In the genomic region with DNA sequence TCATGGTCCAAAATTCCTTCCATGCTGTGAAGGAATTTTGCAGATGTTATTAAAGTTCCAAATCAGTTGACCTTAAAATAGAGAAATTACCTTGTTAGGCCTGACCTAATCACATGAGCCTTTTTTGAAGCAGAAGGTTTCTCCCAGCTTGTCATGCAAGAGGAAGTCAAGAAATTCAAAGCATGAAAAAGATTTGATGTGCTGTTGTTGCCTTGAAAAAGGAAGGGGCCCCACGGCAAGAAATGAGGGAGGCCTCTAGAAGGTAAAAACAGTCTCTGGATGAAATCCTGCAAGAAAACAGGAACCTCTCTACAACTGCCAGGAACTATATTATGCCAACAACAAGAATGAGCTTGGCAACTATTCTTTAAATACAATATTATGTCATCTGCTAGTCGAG, we compare ENCODE assay signal across 1 cellular context.
TF ChIP-seq lines count a peak whose summit lies in the region.

No MANE protein-coding gene starts in this region.

TF ChIP-seq in GM23338, 12 proteins besides CTCF, POLR2A, EP300 and RAD21:
- TF ChIP-seq ZNF462 (CRISPR knock-in tag; IDR thresholded peaks at IDR 0.05) (no peak), EZH2 (IDR thresholded peaks at IDR 0.05; ENCODE audit: low read depth, unreplicated experiment) (no peak), REST (IDR thresholded peaks at IDR 0.05; ENCODE audit: unreplicated experiment) (no peak), ZNF114 (CRISPR knock-in tag; IDR thresholded peaks at IDR 0.05) (no peak)
